ENCODE assay signal across 25 cellular contexts in the genomic region with DNA sequence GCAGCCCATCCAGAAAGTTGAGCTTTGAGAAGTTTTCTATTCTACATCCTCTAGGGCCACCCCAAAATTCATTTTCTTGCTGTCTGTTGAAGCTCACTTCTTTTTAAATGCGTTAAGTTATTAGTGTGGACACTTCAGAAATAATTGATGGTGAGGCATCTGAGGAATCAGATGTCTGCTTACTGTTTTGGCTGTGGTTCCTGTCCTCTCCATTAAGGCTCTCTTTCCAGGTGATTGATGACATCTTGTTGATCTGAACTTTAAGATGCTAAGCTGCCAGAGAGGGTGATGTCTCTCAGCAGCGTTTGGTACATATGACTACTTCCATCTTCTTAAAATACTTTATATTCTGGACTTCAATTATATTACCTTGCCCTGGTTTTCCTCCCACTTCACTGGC. TPM values are rescaled to one million over a fixed set of nuclear protein-coding genes. Genes with fewer than 3 reads are reported as not detected.
"Had no signal": no experiment of that assay in that cellular context is flagged by ENCODE, and none has a peak within 500 bp of the region (broad histone marks: within the 10 kb centered on the region; RNA-seq: fewer than 3 reads in every experiment).

No MANE protein-coding gene starts in this region.

- H3K27ac ChIP-seq: cardiac muscle cell, esophagus squamous epithelium, gastrocnemius medialis, spleen, testis, vagina, VCaP had no signal

- H3K4me3 ChIP-seq: body of pancreas, cardiac muscle cell, esophagus squamous epithelium, gastrocnemius medialis, spleen, testis, vagina had no signal

- H3K27me3 Mint-ChIP-seq: activated CD4-positive, alpha-beta memory T cell treated with anti-CD3 and anti-CD28 coated beads, Interleukin-2, amount 10 ng/mL, durations not matched to agents 7 days and 5 days; activated CD4-positive, alpha-beta T cell treated with anti-CD3 and anti-CD28 coated beads, Interleukin-2, amount 10 ng/mL, durations not matched to agents 24 days and 14 days; activated naive CD8-positive, alpha-beta T cell treated with anti-CD3 and anti-CD28 coated beads, Interleukin-2, amount 50 U/mL, for 24 hours; naive B cell; progenitor cell of endocrine pancreas; type B pancreatic cell had no signal

- H3K4me1 ChIP-seq: esophagus squamous epithelium, gastrocnemius medialis, spleen, testis, vagina had no signal

- H3K36me3 Mint-ChIP-seq: memory B cell, naive B cell had no signal

- H3K27me3 ChIP-seq: body of pancreas, cardiac muscle cell, esophagus squamous epithelium, gastrocnemius medialis, spleen, testis, vagina had no signal

- H3K4me1 Mint-ChIP-seq: activated CD4-positive, alpha-beta memory T cell treated with anti-CD3 and anti-CD28 coated beads, Interleukin-2, amount 10 ng/mL, durations not matched to agents 7 days and 5 days; activated CD4-positive, alpha-beta T cell treated with anti-CD3 and anti-CD28 coated beads, Interleukin-2, amount 10 ng/mL, durations not matched to agents 24 days and 14 days; activated naive CD8-positive, alpha-beta T cell treated with anti-CD3 and anti-CD28 coated beads, Interleukin-2, amount 50 U/mL, for 24 hours; memory B cell; naive B cell had no signal

- H3K4me3 Mint-ChIP-seq: activated CD4-positive, alpha-beta memory T cell treated with anti-CD3 and anti-CD28 coated beads, Interleukin-2, amount 10 ng/mL, durations not matched to agents 7 days and 5 days; activated CD4-positive, alpha-beta T cell treated with anti-CD3 and anti-CD28 coated beads, Interleukin-2, amount 10 ng/mL, durations not matched to agents 24 days and 14 days; activated naive CD8-positive, alpha-beta T cell treated with anti-CD3 and anti-CD28 coated beads, Interleukin-2, amount 50 U/mL, for 24 hours; memory B cell; naive B cell; neural crest cell; T-helper 2 cell treated with Interferon-gamma antibody and Interleukin-4, amounts not matched to agents 5 μg/mL and 100 μg/mL, for 36 hours; type B pancreatic cell had no signal

- H3K9me3 Mint-ChIP-seq: activated CD4-positive, alpha-beta T cell treated with anti-CD3 and anti-CD28 coated beads, Interleukin-2, amount 10 ng/mL, durations not matched to agents 24 days and 14 days; activated naive CD8-positive, alpha-beta T cell treated with anti-CD3 and anti-CD28 coated beads, Interleukin-2, amount 50 U/mL, for 24 hours; neural crest cell; T-helper 2 cell treated with Interferon-gamma antibody and Interleukin-4, amounts not matched to agents 5 μg/mL and 100 μg/mL, for 36 hours; type B pancreatic cell had no signal

- H3K36me3 ChIP-seq: cardiac muscle cell, esophagus squamous epithelium, gastrocnemius medialis, spleen, vagina had no signal

- H3K27ac Mint-ChIP-seq: activated CD4-positive, alpha-beta memory T cell treated with anti-CD3 and anti-CD28 coated beads, Interleukin-2, amount 10 ng/mL, durations not matched to agents 7 days and 5 days; activated CD4-positive, alpha-beta T cell treated with anti-CD3 and anti-CD28 coated beads, Interleukin-2, amount 10 ng/mL, durations not matched to agents 24 days and 14 days; activated naive CD8-positive, alpha-beta T cell treated with anti-CD3 and anti-CD28 coated beads, Interleukin-2, amount 50 U/mL, for 24 hours; memory B cell; naive B cell; progenitor cell of endocrine pancreas; T-helper 2 cell treated with Interferon-gamma antibody and Interleukin-4, amounts not matched to agents 5 μg/mL and 100 μg/mL, for 36 hours had no signal

- ATAC-seq: activated CD4-positive, CD25-positive, alpha-beta regulatory T cell treated with anti-CD3 and anti-CD28 coated beads, Interleukin-2, amount 50 U/mL, for 24 hours; activated naive CD8-positive, alpha-beta T cell treated with anti-CD3 and anti-CD28 coated beads, Interleukin-2, amount 50 U/mL, for 24 hours; gastrocnemius medialis had no signal

- H3K9me3 ChIP-seq: body of pancreas, esophagus squamous epithelium, gastrocnemius medialis, spleen, testis, vagina had no signal

- DNase-seq: activated CD4-positive, alpha-beta memory T cell treated with anti-CD3 and anti-CD28 coated beads, Interleukin-2, amount 10 ng/mL, durations not matched to agents 7 days and 5 days; activated CD4-positive, alpha-beta T cell treated with anti-CD3 and anti-CD28 coated beads, Interleukin-2, amount 10 ng/mL, durations not matched to agents 24 days and 14 days; activated gamma-delta T cell; activated naive CD4-positive, alpha-beta T cell treated with anti-CD3 and anti-CD28 coated beads, Interleukin-2, amount 50 U/mL, for 16 hours; activated naive CD8-positive, alpha-beta T cell treated with anti-CD3 and anti-CD28 coated beads, Interleukin-2, amount 50 U/mL, for 24 hours; body of pancreas; effector memory CD4-positive, alpha-beta T cell; esophagus squamous epithelium; gastrocnemius medialis; hypothalamus; naive B cell; spleen; stimulated activated CD4-positive, alpha-beta T cell treated with anti-CD3 and anti-CD28 coated beads, Interleukin-4, amount 100 ng/mL, for 1 hour; stimulated activated naive CD4-positive, alpha-beta T cell; testis had no signal

RNA-seq across cellular contexts. Expression of a gene that starts 45.2 kb away (rescaled TPM):
- total RNA-seq: activated CD4-positive, alpha-beta memory T cell treated with anti-CD3 and anti-CD28 coated beads, Interleukin-2, amount 10 ng/mL, durations not matched to agents 7 days and 5 days; activated CD4-positive, alpha-beta T cell treated with anti-CD3 and anti-CD28 coated beads, Interleukin-2, amount 10 ng/mL, durations not matched to agents 24 days and 14 days; dermis microvascular lymphatic vessel endothelial cell had no signal
